ENCODE assay signal across 23 cellular contexts in genomic region chr4:5999830-6000365, GRCh38. TPM values are rescaled to one million over a fixed set of nuclear protein-coding genes. Genes with fewer than 3 reads are reported as not detected.
"Had no signal": no experiment of that assay in that cellular context is flagged by ENCODE, and none has a peak within 500 bp of the region (broad histone marks: within the 10 kb centered on the region; RNA-seq: fewer than 3 reads in every experiment).

No MANE protein-coding gene starts in this region.

- H3K4me3 ChIP-seq: dorsolateral prefrontal cortex, esophagus squamous epithelium, gastroesophageal sphincter, hepatocyte, neural progenitor cell, psoas muscle, right lobe of liver, skin epidermis, thyroid gland, upper lobe of left lung, vagina had no signal

- H3K36me3 ChIP-seq: esophagus squamous epithelium, gastroesophageal sphincter, neural progenitor cell, right lobe of liver, thyroid gland, upper lobe of left lung, vagina had no signal

- H3K27me3 ChIP-seq: dorsolateral prefrontal cortex, right lobe of liver, thyroid gland, upper lobe of left lung, vagina had no signal

- H3K27me3 Mint-ChIP-seq: central memory CD8-positive, alpha-beta T cell had no signal

- H3K4me1 ChIP-seq: gastroesophageal sphincter, neural progenitor cell, parathyroid adenoma, psoas muscle, right lobe of liver, thyroid gland, upper lobe of left lung, vagina had no signal

- H3K4me1 Mint-ChIP-seq: naive thymus-derived CD8-positive, alpha-beta T cell had no signal

- ATAC-seq: gastroesophageal sphincter; naive thymus-derived CD8-positive, alpha-beta T cell; psoas muscle; right lobe of liver had no signal

- H3K36me3 Mint-ChIP-seq: neural progenitor cell had no signal

- H3K4me3 Mint-ChIP-seq: central memory CD8-positive, alpha-beta T cell; naive thymus-derived CD8-positive, alpha-beta T cell; neural progenitor cell had no signal

- H3K9me3 ChIP-seq: esophagus squamous epithelium, gastroesophageal sphincter, psoas muscle, right lobe of liver, thyroid gland, upper lobe of left lung, vagina had no signal

- H3K27ac ChIP-seq: esophagus squamous epithelium, gastroesophageal sphincter, hepatocyte, neural progenitor cell, parathyroid adenoma, psoas muscle, right lobe of liver, skin epidermis, thyroid gland, upper lobe of left lung, vagina had no signal

- DNase-seq: cortex of kidney; effector memory CD4-positive, alpha-beta T cell; esophagus squamous epithelium; foreskin fibroblast; kidney glomerular epithelial cell; mesendoderm; naive thymus-derived CD8-positive, alpha-beta T cell; occipital lobe; right lobe of liver; stimulated activated CD4-positive, alpha-beta T cell treated with anti-CD3 and anti-CD28 coated beads, Interleukin-2, amount 100 ng/mL, for 24 hours; stimulated activated naive CD4-positive, alpha-beta T cell; thyroid gland; upper lobe of left lung had no signal

- H3K9me3 Mint-ChIP-seq: central memory CD8-positive, alpha-beta T cell; neural progenitor cell had no signal

- H3K9ac ChIP-seq: neural progenitor cell, parathyroid adenoma had no signal

RNA-seq across cellular contexts. Expression of gene C4orf50, which starts 18.3 kb away (rescaled TPM):
- total RNA-seq: epithelial cell of proximal tubule; hepatocyte; naive thymus-derived CD8-positive, alpha-beta T cell; psoas muscle had no signal
- polyA plus RNA-seq: hepatocyte; naive thymus-derived CD8-positive, alpha-beta T cell; psoas muscle had no signal
